In the genomic region with DNA sequence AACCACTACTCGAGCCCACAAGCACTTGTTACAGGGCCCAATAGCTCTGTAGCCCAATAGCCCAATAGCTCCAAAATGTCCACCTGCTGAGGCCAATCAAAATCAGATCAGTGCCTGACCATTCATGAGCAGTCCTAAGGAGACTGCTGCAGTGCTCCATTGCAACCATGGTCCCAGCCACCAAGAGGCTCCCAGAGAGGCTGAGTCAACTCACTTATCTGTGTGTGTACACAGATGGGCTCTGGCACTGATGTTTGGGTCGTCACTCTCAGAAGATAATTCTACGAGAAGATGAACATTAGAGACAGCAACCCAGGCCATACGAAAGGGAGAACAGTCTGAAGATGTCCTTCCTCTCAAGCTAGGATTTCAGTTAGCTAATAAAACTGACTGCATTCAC, we compare ENCODE assay signal across 2 cellular contexts.
TF ChIP-seq lines count a peak whose summit lies in the region.

No MANE protein-coding gene starts in this region.

TF ChIP-seq in HepG2, 621 proteins besides CTCF, POLR2A, EP300 and RAD21 (continues in another document):
- no peak for TF ChIP-seq ZFP90 (CRISPR knock-in tag; IDR thresholded peaks at IDR 0.05; ENCODE audit: borderline replicate concordance)
- TF ChIP-seq, protein P1, sequence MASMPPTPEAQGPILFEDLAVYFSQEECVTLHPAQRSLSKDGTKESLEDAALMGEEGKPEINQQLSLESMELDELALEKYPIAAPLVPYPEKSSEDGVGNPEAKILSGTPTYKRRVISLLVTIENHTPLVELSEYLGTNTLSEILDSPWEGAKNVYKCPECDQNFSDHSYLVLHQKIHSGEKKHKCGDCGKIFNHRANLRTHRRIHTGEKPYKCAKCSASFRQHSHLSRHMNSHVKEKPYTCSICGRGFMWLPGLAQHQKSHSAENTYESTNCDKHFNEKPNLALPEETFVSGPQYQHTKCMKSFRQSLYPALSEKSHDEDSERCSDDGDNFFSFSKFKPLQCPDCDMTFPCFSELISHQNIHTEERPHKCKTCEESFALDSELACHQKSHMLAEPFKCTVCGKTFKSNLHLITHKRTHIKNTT (CRISPR knock-in tag; IDR thresholded peaks at IDR 0.05): no peak
- TF ChIP-seq, protein P2, sequence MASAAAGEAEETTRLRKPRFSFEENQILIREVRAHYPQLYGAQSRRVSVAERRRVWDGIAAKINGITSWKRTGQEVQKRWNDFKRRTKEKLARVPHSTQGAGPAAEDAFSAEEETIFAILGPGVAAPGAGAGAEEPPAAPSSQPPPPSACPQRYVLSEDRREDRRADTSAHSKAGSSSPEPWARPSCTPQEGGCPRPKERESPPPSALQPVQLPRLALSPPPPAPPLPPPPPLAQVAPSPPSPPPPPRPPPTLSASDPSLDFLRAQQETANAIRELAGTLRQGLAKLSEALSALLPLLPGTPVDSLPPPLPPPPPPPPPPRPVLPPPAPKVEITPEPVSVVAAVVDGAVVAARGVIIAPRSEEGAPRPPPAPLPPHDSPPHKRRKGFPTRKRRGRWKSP (CRISPR knock-in tag; IDR thresholded peaks at IDR 0.05): no peak
- TF ChIP-seq, protein P3, sequence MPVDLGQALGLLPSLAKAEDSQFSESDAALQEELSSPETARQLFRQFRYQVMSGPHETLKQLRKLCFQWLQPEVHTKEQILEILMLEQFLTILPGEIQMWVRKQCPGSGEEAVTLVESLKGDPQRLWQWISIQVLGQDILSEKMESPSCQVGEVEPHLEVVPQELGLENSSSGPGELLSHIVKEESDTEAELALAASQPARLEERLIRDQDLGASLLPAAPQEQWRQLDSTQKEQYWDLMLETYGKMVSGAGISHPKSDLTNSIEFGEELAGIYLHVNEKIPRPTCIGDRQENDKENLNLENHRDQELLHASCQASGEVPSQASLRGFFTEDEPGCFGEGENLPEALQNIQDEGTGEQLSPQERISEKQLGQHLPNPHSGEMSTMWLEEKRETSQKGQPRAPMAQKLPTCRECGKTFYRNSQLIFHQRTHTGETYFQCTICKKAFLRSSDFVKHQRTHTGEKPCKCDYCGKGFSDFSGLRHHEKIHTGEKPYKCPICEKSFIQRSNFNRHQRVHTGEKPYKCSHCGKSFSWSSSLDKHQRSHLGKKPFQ (CRISPR knock-in tag; IDR thresholded peaks at IDR 0.05; ENCODE audit: insufficient replicate concordance): no peak
- TF ChIP-seq, protein P4, sequence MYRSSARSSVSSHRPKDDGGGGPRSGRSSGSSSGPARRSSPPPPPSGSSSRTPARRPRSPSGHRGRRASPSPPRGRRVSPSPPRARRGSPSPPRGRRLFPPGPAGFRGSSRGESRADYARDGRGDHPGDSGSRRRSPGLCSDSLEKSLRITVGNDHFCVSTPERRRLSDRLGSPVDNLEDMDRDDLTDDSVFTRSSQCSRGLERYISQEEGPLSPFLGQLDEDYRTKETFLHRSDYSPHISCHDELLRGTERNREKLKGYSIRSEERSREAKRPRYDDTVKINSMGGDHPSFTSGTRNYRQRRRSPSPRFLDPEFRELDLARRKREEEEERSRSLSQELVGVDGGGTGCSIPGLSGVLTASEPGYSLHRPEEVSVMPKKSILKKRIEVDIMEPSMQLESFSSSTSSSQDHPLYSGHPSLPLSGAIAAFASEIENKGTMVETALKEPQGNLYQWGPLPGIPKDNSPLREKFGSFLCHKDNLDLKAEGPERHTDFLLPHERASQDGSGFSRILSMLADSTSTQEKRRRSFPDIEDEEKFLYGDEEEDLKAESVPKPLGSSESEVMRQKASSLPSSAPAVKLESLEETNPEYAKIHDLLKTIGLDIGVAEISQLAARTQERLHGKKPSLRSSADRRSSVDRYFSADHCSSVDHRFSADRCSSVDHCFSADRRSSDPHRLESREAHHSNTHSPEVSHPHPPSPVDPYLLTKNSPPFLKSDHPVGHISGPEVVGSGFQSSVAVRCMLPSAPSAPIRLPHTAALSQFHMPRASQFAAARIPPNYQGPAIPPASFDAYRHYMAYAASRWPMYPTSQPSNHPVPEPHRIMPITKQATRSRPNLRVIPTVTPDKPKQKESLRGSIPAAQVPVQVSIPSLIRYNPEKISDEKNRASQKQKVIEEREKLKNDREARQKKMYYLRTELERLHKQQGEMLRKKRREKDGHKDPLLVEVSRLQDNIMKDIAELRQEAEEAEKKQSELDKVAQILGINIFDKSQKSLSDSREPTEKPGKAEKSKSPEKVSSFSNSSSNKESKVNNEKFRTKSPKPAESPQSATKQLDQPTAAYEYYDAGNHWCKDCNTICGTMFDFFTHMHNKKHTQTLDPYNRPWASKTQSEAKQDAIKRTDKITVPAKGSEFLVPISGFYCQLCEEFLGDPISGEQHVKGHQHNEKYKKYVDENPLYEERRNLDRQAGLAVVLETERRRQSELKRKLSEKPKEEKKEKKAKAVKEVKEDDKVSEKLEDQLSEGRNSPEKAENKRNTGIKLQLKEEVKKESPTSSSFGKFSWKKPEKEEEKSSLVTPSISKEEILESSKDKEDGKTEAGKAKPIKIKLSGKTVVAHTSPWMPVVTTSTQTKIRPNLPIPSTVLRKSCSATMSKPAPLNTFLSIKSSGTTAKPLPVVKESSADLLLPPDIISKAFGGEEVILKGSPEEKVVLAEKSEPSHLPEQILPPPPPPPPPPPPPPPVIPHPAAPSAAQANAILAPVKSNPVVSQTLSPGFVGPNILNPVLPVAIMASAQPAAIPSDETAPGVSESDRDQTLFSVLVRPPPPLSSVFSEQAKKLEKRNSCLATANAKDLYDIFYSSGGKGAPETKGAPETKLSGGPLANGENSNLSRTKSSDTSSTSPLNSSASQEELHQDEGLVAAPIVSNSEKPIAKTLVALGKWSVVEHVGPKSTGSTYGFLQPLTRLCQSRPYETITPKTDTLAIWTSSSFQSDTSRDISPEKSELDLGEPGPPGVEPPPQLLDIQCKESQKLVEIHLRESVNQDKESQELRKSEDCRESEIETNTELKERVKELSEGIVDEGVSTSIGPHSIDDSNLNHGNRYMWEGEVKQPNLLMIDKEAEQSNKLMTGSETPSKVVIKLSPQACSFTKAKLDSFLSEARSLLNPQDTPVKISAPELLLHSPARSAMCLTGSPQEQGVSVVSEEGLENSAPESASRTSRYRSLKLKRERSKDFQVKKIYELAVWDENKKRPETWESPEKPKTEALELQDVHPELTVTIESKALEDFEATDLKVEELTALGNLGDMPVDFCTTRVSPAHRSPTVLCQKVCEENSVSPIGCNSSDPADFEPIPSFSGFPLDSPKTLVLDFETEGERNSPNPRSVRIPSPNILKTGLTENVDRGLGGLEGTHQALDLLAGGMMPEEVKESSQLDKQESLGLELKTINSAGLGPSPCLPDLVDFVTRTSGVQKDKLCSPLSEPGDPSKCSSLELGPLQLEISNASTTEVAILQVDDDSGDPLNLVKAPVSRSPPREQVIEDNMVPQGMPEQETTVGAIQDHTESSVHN (CRISPR knock-in tag; IDR thresholded peaks at IDR 0.05): no peak
- no peak for TF ChIP-seq ZNF543 (CRISPR knock-in tag; IDR thresholded peaks at IDR 0.05)
- TF ChIP-seq ZFP1 (CRISPR knock-in tag; IDR thresholded peaks at IDR 0.05): no peak
- no peak for TF ChIP-seq FOXK2 (IDR thresholded peaks at IDR 0.05)
- no peak for TF ChIP-seq RCOR2 (CRISPR knock-in tag; IDR thresholded peaks at IDR 0.05)
- no peak for TF ChIP-seq ZNF7 (CRISPR knock-in tag; IDR thresholded peaks at IDR 0.05)
- TF ChIP-seq, protein P5, sequence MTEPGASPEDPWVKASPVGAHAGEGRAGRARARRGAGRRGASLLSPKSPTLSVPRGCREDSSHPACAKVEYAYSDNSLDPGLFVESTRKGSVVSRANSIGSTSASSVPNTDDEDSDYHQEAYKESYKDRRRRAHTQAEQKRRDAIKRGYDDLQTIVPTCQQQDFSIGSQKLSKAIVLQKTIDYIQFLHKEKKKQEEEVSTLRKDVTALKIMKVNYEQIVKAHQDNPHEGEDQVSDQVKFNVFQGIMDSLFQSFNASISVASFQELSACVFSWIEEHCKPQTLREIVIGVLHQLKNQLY (CRISPR knock-in tag; IDR thresholded peaks at IDR 0.05): no peak

TF ChIP-seq in K562, 482 proteins besides CTCF, POLR2A, EP300 and RAD21:
- no peak for TF ChIP-seq GATA2 (CRISPR knock-in tag; IDR thresholded peaks at IDR 0.05)
- no peak for TF ChIP-seq HDAC8 (tag; IDR thresholded peaks at IDR 0.05)
- peak; percentile 67 for TF ChIP-seq CBFA2T3 (IDR thresholded peaks at IDR 0.05)
- TF ChIP-seq, protein P6, sequence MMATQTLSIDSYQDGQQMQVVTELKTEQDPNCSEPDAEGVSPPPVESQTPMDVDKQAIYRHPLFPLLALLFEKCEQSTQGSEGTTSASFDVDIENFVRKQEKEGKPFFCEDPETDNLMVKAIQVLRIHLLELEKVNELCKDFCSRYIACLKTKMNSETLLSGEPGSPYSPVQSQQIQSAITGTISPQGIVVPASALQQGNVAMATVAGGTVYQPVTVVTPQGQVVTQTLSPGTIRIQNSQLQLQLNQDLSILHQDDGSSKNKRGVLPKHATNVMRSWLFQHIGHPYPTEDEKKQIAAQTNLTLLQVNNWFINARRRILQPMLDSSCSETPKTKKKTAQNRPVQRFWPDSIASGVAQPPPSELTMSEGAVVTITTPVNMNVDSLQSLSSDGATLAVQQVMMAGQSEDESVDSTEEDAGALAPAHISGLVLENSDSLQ (IDR thresholded peaks at IDR 0.05): no peak
- TF ChIP-seq TAL1 (IDR thresholded peaks at IDR 0.05): peak; percentile 45; the same call in 1 of the 2 replicates
- TF ChIP-seq TOE1 (IDR thresholded peaks at IDR 0.05; ENCODE audit: borderline replicate concordance): no peak
- no peak for TF ChIP-seq TOE1 (CRISPR knock-in tag; IDR thresholded peaks at IDR 0.05; ENCODE audit: borderline replicate concordance, low read depth)
- TF ChIP-seq JUND (IDR thresholded peaks at IDR 0.05; ENCODE audit: borderline replicate concordance, low read depth, low read length): peak; percentile 10; the same call in 1 of the 2 replicates
- no peak; the same call in 2 of the 3 replicates for TF ChIP-seq JUND (tag; IDR thresholded peaks at IDR 0.05; ENCODE audit: borderline replicate concordance, low read depth, low read length)
- no peak for TF ChIP-seq CBX8 (IDR thresholded peaks at IDR 0.05; ENCODE audit: borderline replicate concordance, extremely low read depth, low read depth, low read length, poor library complexity, severe bottlenecking)
- TF ChIP-seq NCOA6 (IDR thresholded peaks at IDR 0.05): no peak
- peak; percentile 21; the same call in 1 of the 2 replicates for TF ChIP-seq NCOR1 (IDR thresholded peaks at IDR 0.05)
- no peak for TF ChIP-seq ZNF143 (CRISPR knock-in tag; IDR thresholded peaks at IDR 0.05)
- TF ChIP-seq CTBP1 (IDR thresholded peaks at IDR 0.05; ENCODE audit: borderline replicate concordance): peak; percentile 88
- TF ChIP-seq SRSF7 (optimal IDR thresholded peaks at IDR 0.05; ENCODE audit: low read depth, low read length): no peak
- TF ChIP-seq TCF3 (CRISPR knock-in tag; IDR thresholded peaks at IDR 0.05): peak; percentile 62
- no peak for TF ChIP-seq ZNF695 (CRISPR knock-in tag; IDR thresholded peaks at IDR 0.05)
- peak; percentile 74 to 83; a peak in 3 of 4 replicates for TF ChIP-seq FOXA3 (CRISPR knock-in tag; conservative IDR thresholded peaks at IDR 0.05 in 1 of 2, IDR thresholded peaks at IDR 0.05 in 1 of 2)
- no peak for TF ChIP-seq BCL6 (CRISPR knock-in tag; IDR thresholded peaks at IDR 0.05)
- no peak for TF ChIP-seq CEBPB (tag; IDR thresholded peaks at IDR 0.05)
- no peak for TF ChIP-seq ZKSCAN1 (IDR thresholded peaks at IDR 0.05; ENCODE audit: low read depth, low read length)
- peak in 1 of 2 experiments; percentile 42; a peak in 1 of 4 replicates for TF ChIP-seq RCOR1 (IDR thresholded peaks at IDR 0.05; ENCODE audit: borderline replicate concordance in 1 of 2, low read depth in 2 of 2, low read length in 2 of 2)
- TF ChIP-seq FOSL1 (tag; conservative IDR thresholded peaks at IDR 0.05): peak; percentile 44; the same call in 1 of the 2 replicates
- peak; percentile 48 for TF ChIP-seq ARID1B (IDR thresholded peaks at IDR 0.05)
- TF ChIP-seq ZNF780A (CRISPR knock-in tag; IDR thresholded peaks at IDR 0.05): no peak
- TF ChIP-seq MECOM (CRISPR knock-in tag; IDR thresholded peaks at IDR 0.05): peak; percentile 71
- peak in 1 of 2 experiments; percentile 38; a peak in 1 of 4 replicates for TF ChIP-seq KDM1A (IDR thresholded peaks at IDR 0.05)
TF ChIP-seq in K562: peak in this region for 12.
